11 cellular contexts compared by ENCODE assay signal in the genomic region with DNA sequence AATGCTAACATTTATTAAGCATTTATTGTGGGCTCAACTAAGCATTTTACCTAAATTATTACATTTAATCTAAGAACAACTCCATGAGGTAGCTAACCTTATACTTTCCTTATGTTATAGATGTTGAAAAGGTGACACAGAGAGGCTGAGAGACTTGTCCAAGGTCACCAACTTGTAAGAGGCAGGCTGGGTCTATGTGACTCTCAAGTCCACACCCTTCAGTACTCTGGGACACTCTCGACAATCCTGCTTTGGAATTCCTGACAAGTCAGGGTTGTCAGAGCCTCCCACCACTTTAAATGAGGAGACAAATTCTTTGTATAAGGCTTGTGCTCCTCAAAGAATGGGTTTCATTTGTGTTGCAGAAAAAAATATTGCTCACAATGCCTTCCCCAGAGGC.
DNase-seq lines count a peak whose midpoint lies in the region; ATAC-seq and TF ChIP-seq lines count a peak whose summit lies in the region.
"Had no signal": no experiment of that assay in that cellular context is flagged by ENCODE, and none has a peak within 500 bp of the region (broad histone marks: within the 10 kb centered on the region; RNA-seq: fewer than 3 reads in every experiment).

No MANE protein-coding gene starts in this region.

- TF ChIP-seq CTCF in WERI-Rb-1 (IDR thresholded peaks at IDR 0.05; ENCODE audit: low read depth, low read length) (no peak), upper lobe of right lung (IDR thresholded peaks at IDR 0.05) (no peak)

- H3K4me3 ChIP-seq in WERI-Rb-1 (ENCODE audit: low read depth, low read length), result no peak overlapping the region
- H3K4me3 ChIP-seq in upper lobe of right lung, result no peak overlapping the region
- H3K4me3 ChIP-seq: BLaER1, HAP-1 had no signal

- H3K4me1 ChIP-seq in upper lobe of right lung, result no peaks in the 10 kb centered on the region
- H3K4me1 ChIP-seq: BLaER1, HAP-1 had no signal

- H3K27me3 ChIP-seq in WERI-Rb-1 (ENCODE audit: insufficient read depth, low read depth, severe bottlenecking), result no peaks in the 10 kb centered on the region
- no peaks in the 10 kb centered on the region for H3K27me3 ChIP-seq in upper lobe of right lung
- H3K27me3 ChIP-seq: BLaER1 had no signal

- ATAC-seq in Right ventricle myocardium inferior, result peak; percentile 42
- peak; percentile 66 for ATAC-seq in upper lobe of right lung

- intact Hi-C loops in Right ventricle myocardium inferior (cut with DNase I), result no loop called here
- intact Hi-C loops in cardiac septum (cut with DNase I), result no loop called here
- intact Hi-C loops in upper lobe of right lung (cut with DNase I), result no loop called here

- no peak for DNase-seq in Right ventricle myocardium inferior (ENCODE audit: missing footprints)
- DNase-seq in cardiac septum (ENCODE audit: low spot score), result no peak
- DNase-seq in WERI-Rb-1, result no peak
- DNase-seq in kidney tubule cell (ENCODE audit: low spot score), result peak; percentile 2
- DNase-seq in upper lobe of right lung, result no peak
- DNase-seq in DMS114 treated with DMSO at 0.1 percent for 48 hours (lab: John Stamatoyannopoulos, UW; ENCODE audit: unreplicated experiment), result no peak
- no peak for DNase-seq in NCI-H748 (lab: John Stamatoyannopoulos, UW; ENCODE audit: unreplicated experiment)
- DNase-seq: 8988T; CD4-positive, alpha-beta memory T cell had no signal

- H3K9me3 ChIP-seq in WERI-Rb-1 (ENCODE audit: severe bottlenecking) (no peaks in the 10 kb centered on the region), upper lobe of right lung (no peaks in the 10 kb centered on the region)
- H3K9me3 ChIP-seq: BLaER1, HAP-1 had no signal

- peak overlapping the region; percentile 13 for H3K27ac ChIP-seq in WERI-Rb-1
- no peak overlapping the region for H3K27ac ChIP-seq in upper lobe of right lung
- H3K27ac ChIP-seq: BLaER1 had no signal

- no peaks in the 10 kb centered on the region for H3K36me3 ChIP-seq in WERI-Rb-1
- no peaks in the 10 kb centered on the region for H3K36me3 ChIP-seq in upper lobe of right lung
- H3K36me3 ChIP-seq: BLaER1, HAP-1 had no signal
